In the genomic region with DNA sequence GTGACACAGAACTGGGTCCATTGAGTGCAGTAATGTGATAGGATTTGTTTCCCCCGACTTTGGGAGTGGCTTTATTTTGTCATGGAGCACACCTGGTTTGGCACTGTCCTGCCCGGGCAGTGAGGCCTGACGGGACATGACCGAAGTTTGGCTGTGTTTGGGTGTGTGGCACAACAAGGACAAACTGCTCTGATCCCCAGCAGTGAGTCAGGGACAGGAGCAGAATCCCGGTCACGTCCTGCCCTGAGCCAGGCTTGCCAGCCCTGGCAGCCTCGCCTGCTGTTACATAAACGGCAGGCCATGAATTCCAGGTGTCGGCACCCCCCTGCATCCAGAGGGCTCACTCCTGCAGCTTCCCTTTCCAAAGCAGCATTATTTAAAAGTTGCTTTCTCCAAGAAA, we compare ENCODE assay signal across 19 cellular contexts. TPM values are rescaled to one million over a fixed set of nuclear protein-coding genes. Genes with fewer than 3 reads are reported as not detected.
DNase-seq lines count a peak whose midpoint lies in the region; ATAC-seq and TF ChIP-seq lines count a peak whose summit lies in the region.
"Had no signal": no experiment of that assay in that cellular context is flagged by ENCODE, and none has a peak within 500 bp of the region (broad histone marks: within the 10 kb centered on the region; RNA-seq: fewer than 3 reads in every experiment).

No MANE protein-coding gene starts in this region.

- intact Hi-C loops in breast epithelium (cut with DNase I; ENCODE audit: low total_unique reads): loop anchor here (10.0 kb wide), 1 partner anchor 208 kb away; no protein-coding TSS in a partner anchor
- intact Hi-C loops in heart left ventricle (cut with DNase I): no loop called here
- intact Hi-C loops in lower lobe of right lung (cut with DNase I): no loop called here

- no peaks in the 10 kb centered on the region for H3K36me3 ChIP-seq in breast epithelium
- H3K36me3 ChIP-seq in heart left ventricle: peaks cover 0 to 35% (median 21%) of the 10 kb centered on the region in 9 donors
- peaks cover 43% of the 10 kb centered on the region for H3K36me3 ChIP-seq in lower lobe of right lung
- H3K36me3 ChIP-seq in upper lobe of left lung: peaks cover 3 to 55% (median 24%) of the 10 kb centered on the region in 4 donors
- H3K36me3 ChIP-seq: BE2C had no signal

- H3K4me3 ChIP-seq in breast epithelium (no peak overlapping the region), heart left ventricle (no peak overlapping the region), lower lobe of right lung (no peak overlapping the region), upper lobe of left lung (no peak overlapping the region)

- ATAC-seq in heart left ventricle (peak; percentile 89 to 92 (median 90)), lower lobe of right lung (peak; percentile 48 to 67), upper lobe of left lung (ENCODE audit: low FRiP score in 2 of 2) (peak in 1 of 2 donors; percentile 60), GM19035 (IDR thresholded peaks at IDR 0.05; ENCODE audit: unreplicated experiment) (no peak), GM21528 (IDR thresholded peaks at IDR 0.05; ENCODE audit: low FRiP score, unreplicated experiment) (no peak)
- ATAC-seq: sciatic nerve; stimulated activated naive B cell treated with anti-CD40 and anti-IgM and Interleukin-4, amounts not matched to agents 10 μg/mL and 1 μg/mL and 100 μg/mL, for 72 hours had no signal

- TF ChIP-seq POLR2A in breast epithelium (IDR thresholded peaks at IDR 0.05): no peak
- no peak for TF ChIP-seq POLR2A in heart left ventricle (IDR thresholded peaks at IDR 0.05)
- TF ChIP-seq POLR2A in upper lobe of left lung (IDR thresholded peaks at IDR 0.05): no peak

- no peaks in the 10 kb centered on the region for H3K27me3 ChIP-seq in breast epithelium
- no peaks in the 10 kb centered on the region for H3K27me3 ChIP-seq in heart left ventricle
- no peaks in the 10 kb centered on the region for H3K27me3 ChIP-seq in lower lobe of right lung (ENCODE audit: low read depth)
- H3K27me3 ChIP-seq in upper lobe of left lung: no peaks in the 10 kb centered on the region
- H3K27me3 ChIP-seq: BE2C had no signal

- 44 to 57% (median 53%) methylated on average over 9 of the region's 9 CpGs for whole genome bisulfite sequencing in heart left ventricle, 4 donors
- WGBS in upper lobe of left lung, 2 donors: 63 to 65% methylated on average over 9 of the region's 9 CpGs

- TF ChIP-seq CTCF in breast epithelium (IDR thresholded peaks at IDR 0.05) (no peak), heart left ventricle (IDR thresholded peaks at IDR 0.05) (no peak), lower lobe of right lung (IDR thresholded peaks at IDR 0.05) (no peak), upper lobe of left lung (IDR thresholded peaks at IDR 0.05) (no peak)

- H3K27ac ChIP-seq in breast epithelium: peak overlapping the region; percentile 65 to 74
- peak overlapping the region in 10 of 12 donors; percentile 19 to 70 (median 44) for H3K27ac ChIP-seq in heart left ventricle
- peak overlapping the region; percentile 36 for H3K27ac ChIP-seq in lower lobe of right lung
- H3K27ac ChIP-seq in upper lobe of left lung: peak overlapping the region in 3 of 4 donors; percentile 4 to 67 (median 26)

- H3K9me3 ChIP-seq in breast epithelium (no peaks in the 10 kb centered on the region), heart left ventricle (no peaks in the 10 kb centered on the region), lower lobe of right lung (no peaks in the 10 kb centered on the region), upper lobe of left lung (no peaks in the 10 kb centered on the region)
- H3K9me3 ChIP-seq: BE2C had no signal

- DNase-seq in breast epithelium (ENCODE audit: low spot score in 2 of 2) (peak in 1 of 2 donors; percentile 77), heart left ventricle (peak in 3 of 5 donors; percentile 53 to 82 (median 76)), lower lobe of right lung (no peak), upper lobe of left lung (peak in 1 of 2 donors; percentile 60), islet precursor cell (no peak), superior temporal gyrus (ENCODE audit: extremely low spot score) (no peak)
- DNase-seq: activated CD4-positive, alpha-beta T cell treated with anti-CD3 and anti-CD28 coated beads, Interleukin-2, amount 50 U/mL, for 1 hour; activated T-cell treated with anti-CD3 and anti-CD28 coated beads for 4 hours; BE2C; COR-L47; effector CD8-positive, alpha-beta T cell; hippocampal formation; NCI-H1417 treated with DMSO at 0.1 percent for 48 hours; NCI-H69; stimulated activated naive B cell treated with anti-CD40 and anti-IgM and Interleukin-4, amounts not matched to agents 10 μg/mL and 1 μg/mL and 100 μg/mL, for 72 hours; T-helper 1 cell had no signal

- H3K4me1 ChIP-seq in breast epithelium: no peaks in the 10 kb centered on the region
- peaks cover 0 to 18% (median 3%) of the 10 kb centered on the region in 12 donors for H3K4me1 ChIP-seq in heart left ventricle
- no peaks in the 10 kb centered on the region for H3K4me1 ChIP-seq in lower lobe of right lung
- peaks cover 0 to 6% (median 1%) of the 10 kb centered on the region in 4 donors for H3K4me1 ChIP-seq in upper lobe of left lung
- H3K4me1 ChIP-seq: BE2C had no signal

- TF ChIP-seq EP300 in upper lobe of left lung (IDR thresholded peaks at IDR 0.05): no peak

RNA-seq across cellular contexts. Expression of gene IMPA2, which starts 45.7 kb away (rescaled TPM):
- total RNA-seq in breast epithelium (10 to 100 TPM; 25.2 to 26.5 (median 26.2) TPM), heart left ventricle (10 to 100 TPM; 18.1 to 73.0 (median 44.3) TPM), lower lobe of right lung (54.2 TPM), upper lobe of left lung (100 to 1,000 TPM in 2 of 6 donors, 10 to 100 TPM in 4; 59.3 to 111 (median 77.6) TPM)
- polyA plus RNA-seq in heart left ventricle: 10 to 100 TPM; 19.9 to 34.9 TPM

Comparison
In these comparisons a context has a peak if more than half of its experiments do, and no peak if none do; other contexts are left out.
1. DNase-seq: peak in heart left ventricle (3 of 5); none in lower lobe of right lung (single experiment), islet precursor cell (single experiment) and superior temporal gyrus (single experiment).
2. ATAC-seq: peak in heart left ventricle (4 of 4) and lower lobe of right lung (2 of 2); none in GM19035 (single experiment) and GM21528 (single experiment).
3. Peak in every context shown above with its lines, with median percentiles within 50 percentile points of each other: H3K27ac ChIP-seq.